Comparison of ENCODE assay signal across 11 cellular contexts in genomic region chr1:204065174-204065985, GRCh38. TPM values are rescaled to one million over a fixed set of nuclear protein-coding genes. Genes with fewer than 3 reads are reported as not detected.
DNase-seq lines count a peak whose midpoint lies in the region; ATAC-seq and TF ChIP-seq lines count a peak whose summit lies in the region.
"Had no signal": no experiment of that assay in that cellular context is flagged by ENCODE, and none has a peak within 500 bp of the region (broad histone marks: within the 10 kb centered on the region; RNA-seq: fewer than 3 reads in every experiment).

No MANE protein-coding gene starts in this region.

- H3K27ac ChIP-seq in SK-N-SH (ENCODE audit: low read depth in 2 of 2, low read length in 1 of 2) (no peak overlapping the region), mammary epithelial cell (ENCODE audit: insufficient read depth, low read depth, low read length) (no peak overlapping the region), aorta (ENCODE audit: low read depth in 1 of 2, low read length in 2 of 2) (no peak overlapping the region)
- H3K27ac ChIP-seq: adrenal gland had no signal

- H3K4me2 ChIP-seq in SK-N-SH (no peak overlapping the region), mammary epithelial cell (ENCODE audit: insufficient read depth, low read depth, low read length) (peak overlapping the region; percentile 15)

- no peak for DNase-seq in SK-N-SH
- DNase-seq in mammary epithelial cell: no peak
- DNase-seq in left lobe of liver (ENCODE audit: low spot score): peak; percentile 58
- DNase-seq in aorta: peak in 1 of 2 donors; percentile 76
- DNase-seq in cerebellar nuclear complex (lab: John Stamatoyannopoulos, UW): no peak
- DNase-seq in activated effector memory CD4-positive, alpha-beta T cell treated with anti-CD3 and anti-CD28 coated beads, Interleukin-2, amount 50 U/mL, for 16 hours: no peak
- DNase-seq in activated CD8-positive, alpha-beta memory T cell treated with anti-CD3 and anti-CD28 coated beads, Interleukin-2, amount 50 U/mL, for 4 hours: no peak
- DNase-seq: AML-193; stimulated activated CD8-positive, alpha-beta memory T cell treated with anti-CD3 and anti-CD28 coated beads, Interleukin-4, amount 100 ng/mL, for 48 hours had no signal

- in situ Hi-C loops in mammary epithelial cell (cut with MboI; ENCODE audit: low sequenced_read_pairs in 2 of 2): no loop called here

- H3K27me3 ChIP-seq in SK-N-SH (ENCODE audit: insufficient read depth): no peaks in the 10 kb centered on the region
- H3K27me3 ChIP-seq in mammary epithelial cell (ENCODE audit: insufficient read depth, low read length): no peaks in the 10 kb centered on the region
- no peaks in the 10 kb centered on the region for H3K27me3 ChIP-seq in aorta (ENCODE audit: control insufficient read depth in 1 of 2, insufficient read depth in 2 of 2, low read length in 1 of 2)
- H3K27me3 ChIP-seq: adrenal gland had no signal

- POLR2A ChIA-PET in SK-N-SH (lab: Yijun Ruan, JAX): no interaction called here

- intact Hi-C loops in mammary epithelial cell (cut with micrococcal nuclease): no loop called here
- intact Hi-C loops in aorta (cut with DNase I): no loop called here

- H3K4me3 ChIP-seq in SK-N-SH (ENCODE audit: low read depth in 2 of 2, low read length in 1 of 2) (no peak overlapping the region), mammary epithelial cell (replicated peaks in 1 of 3; ENCODE audit: insufficient read depth in 1 of 3, low read depth in 2 of 3, low read length in 3 of 3) (no peak overlapping the region), aorta (ENCODE audit: low read length in 2 of 2) (no peak overlapping the region)
- H3K4me3 ChIP-seq: adrenal gland had no signal

- no peaks in the 10 kb centered on the region for H3K9me2 ChIP-seq in SK-N-SH

- H4K20me1 ChIP-seq in SK-N-SH (ENCODE audit: insufficient read depth) (no peaks in the 10 kb centered on the region), mammary epithelial cell (ENCODE audit: insufficient read depth, low read length) (no peaks in the 10 kb centered on the region)

- TF ChIP-seq RAD21 in SK-N-SH (IDR thresholded peaks at IDR 0.05; ENCODE audit: low read length): no peak

- H3K9ac ChIP-seq in SK-N-SH (no peak overlapping the region), mammary epithelial cell (ENCODE audit: insufficient read depth, low read length) (no peak overlapping the region)

- no peaks in the 10 kb centered on the region for H3K9me3 ChIP-seq in SK-N-SH
- no peaks in the 10 kb centered on the region for H3K9me3 ChIP-seq in mammary epithelial cell (replicated peaks; ENCODE audit: insufficient read depth, low read length)
- no peaks in the 10 kb centered on the region for H3K9me3 ChIP-seq in aorta (ENCODE audit: control insufficient read depth, low read length)
- H3K9me3 ChIP-seq: adrenal gland had no signal

- dilution Hi-C loops in mammary epithelial cell (cut with HindIII; ENCODE audit: low sequenced_read_pairs): no loop called here

- peak; percentile 38; the same call in 2 of the 3 replicates for ATAC-seq in SK-N-SH treated with all-trans-retinoic acid at 6 μM for 48 hours
- peak; percentile 71 for ATAC-seq in left lobe of liver
- ATAC-seq in aorta (ENCODE audit: low FRiP score): peak; percentile 63

- H3F3A ChIP-seq in SK-N-SH (replicated peaks; ENCODE audit: insufficient read depth): no peaks in the 10 kb centered on the region

- H3K4me1 ChIP-seq in SK-N-SH (ENCODE audit: control insufficient read depth in 1 of 2, insufficient read depth in 2 of 2, low read depth in 1 of 2, low read length in 1 of 2) (0 out of 4 replicates have a peak, but pooled peaks cover 0 to 5% of the 10 kb centered on the region in 2 experiments), mammary epithelial cell (ENCODE audit: insufficient read depth, low read length) (no peaks in the 10 kb centered on the region), aorta (ENCODE audit: control insufficient read depth in 1 of 2, insufficient read depth in 2 of 2, low read length in 2 of 2) (no peaks in the 10 kb centered on the region)
- H3K4me1 ChIP-seq: adrenal gland had no signal

- TF ChIP-seq CTCF in SK-N-SH (IDR thresholded peaks at IDR 0.05): no peak
- no peak for TF ChIP-seq CTCF in mammary epithelial cell (conservative IDR thresholded peaks at IDR 0.05 in 1 of 2, IDR thresholded peaks at IDR 0.05 in 1 of 2; ENCODE audit: extremely low read depth in 1 of 2, insufficient read depth in 1 of 2, low read depth in 1 of 2, low read length in 2 of 2)

- H3K79me2 ChIP-seq in SK-N-SH (ENCODE audit: insufficient read depth) (no peaks in the 10 kb centered on the region), mammary epithelial cell (ENCODE audit: insufficient read depth, low read length) (no peaks in the 10 kb centered on the region)

- no TSS peak for BruUV-seq in mammary epithelial cell (replicated peaks; lab: Mats Ljungman, UMichigan)

- 86% methylated on average over 8 of the region's 8 CpGs for WGBS in SK-N-SH (ENCODE audit: low lambda C conversion rate)
- WGBS in mammary epithelial cell (ENCODE audit: low coverage, missing lambda C conversion rate): 24% methylated on average over 6 of the region's 8 CpGs
- WGBS in aorta, 2 donors: 76% methylated on average over 7 to 8 of the region's 8 CpGs

- H3K36me3 ChIP-seq in SK-N-SH (replicated peaks in 1 of 2; ENCODE audit: control insufficient read depth in 1 of 2, insufficient read depth in 2 of 2, low read length in 1 of 2) (no peaks in the 10 kb centered on the region), mammary epithelial cell (ENCODE audit: insufficient read depth, low read length) (no peaks in the 10 kb centered on the region), aorta (ENCODE audit: control insufficient read depth in 1 of 2, insufficient read depth in 2 of 2, low read length in 1 of 2) (no peaks in the 10 kb centered on the region)
- H3K36me3 ChIP-seq: adrenal gland had no signal

- CTCF ChIA-PET in SK-N-SH (lab: Yijun Ruan, JAX) (no interaction called here), mammary epithelial cell (lab: Charles Lee; ENCODE audit: low non-redundant PET) (no interaction called here)

- H2AFZ ChIP-seq in SK-N-SH (ENCODE audit: low read depth) (no peak overlapping the region), mammary epithelial cell (ENCODE audit: low read depth, low read length) (peak overlapping the region; percentile 58)

- no peak for TF ChIP-seq EP300 in SK-N-SH (IDR thresholded peaks at IDR 0.05; ENCODE audit: borderline replicate concordance in 1 of 2, low read depth in 1 of 2, low read length in 1 of 2)

TF ChIP-seq in SK-N-SH treated with all-trans-retinoic acid at 6 μM for 48 hours, 23 proteins besides CTCF, POLR2A, EP300 and RAD21 (continues in another document):
- TF ChIP-seq OSR1 (CRISPR knock-in tag; IDR thresholded peaks at IDR 0.05) (no peak), ZFP30 (CRISPR knock-in tag; IDR thresholded peaks at IDR 0.05) (no peak), CSDC2 (CRISPR knock-in tag; IDR thresholded peaks at IDR 0.05) (no peak), GLIS3 (CRISPR knock-in tag; IDR thresholded peaks at IDR 0.05) (no peak), ZNF8 (CRISPR knock-in tag; IDR thresholded peaks at IDR 0.05) (no peak), TCF4 (CRISPR knock-in tag; IDR thresholded peaks at IDR 0.05; ENCODE audit: borderline replicate concordance) (no peak), ESRRG (CRISPR knock-in tag; IDR thresholded peaks at IDR 0.05) (no peak)

TF ChIP-seq in SK-N-SH, 30 proteins besides CTCF, POLR2A, EP300 and RAD21 (continues in another document):
- TF ChIP-seq FOXM1 (IDR thresholded peaks at IDR 0.05; ENCODE audit: low read depth): no peak
- no peak for TF ChIP-seq USF2 (IDR thresholded peaks at IDR 0.05; ENCODE audit: borderline replicate concordance, low read depth, low read length)
- no peak for TF ChIP-seq REST (IDR thresholded peaks at IDR 0.05; ENCODE audit: low read depth, low read length)
- TF ChIP-seq NRF1 (IDR thresholded peaks at IDR 0.05; ENCODE audit: low read depth, low read length): no peak
- no peak for TF ChIP-seq GATA2 (CRISPR knock-in tag; IDR thresholded peaks at IDR 0.05)
- no peak for TF ChIP-seq ELF1 (IDR thresholded peaks at IDR 0.05)

RNA-seq across cellular contexts. Expression of gene SOX13, which starts 7.5 kb away (rescaled TPM):
- polyA plus RNA-seq in SK-N-SH (2012; rRNA removed) (7.2 and 10.6 TPM in 2 replicates), mammary epithelial cell (13.2 TPM), aorta (10 to 100 TPM in 1 of 2 donors, 1 to 10 TPM in 1; 9.6 to 16.3 TPM)
- polyA plus RNA-seq in SK-N-SH (2012; cell fraction: cytosol; rRNA removed): 4.4 and 6.1 TPM in 2 replicates
- polyA plus RNA-seq in SK-N-SH (2012; cell fraction: nucleus; rRNA removed): 21.8 and 23.2 TPM in 2 replicates
- total RNA-seq in mammary epithelial cell (10 to 100 TPM in 1 of 2 donors, 1 to 10 TPM in 1; 7.8 to 22.0 TPM), left lobe of liver (33.8 TPM), aorta (10 to 100 TPM; 40.9 to 52.8 TPM)
- 18.0 TPM for polyA minus RNA-seq in mammary epithelial cell
